In genomic region chr2:178110681-178111080, GRCh38 we compare ENCODE assay signal across 14 cellular contexts. TPM values are rescaled to one million over a fixed set of nuclear protein-coding genes. Genes with fewer than 3 reads are reported as not detected.
DNase-seq lines count a peak whose midpoint lies in the region; TF ChIP-seq lines count a peak whose summit lies in the region.
"Had no signal": no experiment of that assay in that cellular context is flagged by ENCODE, and none has a peak within 500 bp of the region (broad histone marks: within the 10 kb centered on the region; RNA-seq: fewer than 3 reads in every experiment).

No MANE protein-coding gene starts in this region.

- H3K4me3 ChIP-seq in A673 (ENCODE audit: low read depth, low read length, poor library complexity, severe bottlenecking), result no peak overlapping the region
- H3K4me3 ChIP-seq in adipocyte (ENCODE audit: low read length), result no peak overlapping the region
- no peak overlapping the region for H3K4me3 ChIP-seq in H7 (ENCODE audit: insufficient read depth, low read depth, low read length)
- H3K4me3 ChIP-seq in Peyer's patch, result no peak overlapping the region
- H3K4me3 ChIP-seq: GM23248, SJSA1 had no signal

- no peaks in the 10 kb centered on the region for H3K27me3 ChIP-seq in A673 (replicated peaks; ENCODE audit: insufficient read depth, low read depth, low read length, poor library complexity)
- no peaks in the 10 kb centered on the region for H3K27me3 ChIP-seq in adipocyte (replicated peaks; ENCODE audit: control insufficient read depth, insufficient read depth, low read length)
- no peaks in the 10 kb centered on the region for H3K27me3 ChIP-seq in H7 (ENCODE audit: control insufficient read depth, insufficient read depth, low read length)
- no peaks in the 10 kb centered on the region for H3K27me3 ChIP-seq in Peyer's patch
- H3K27me3 ChIP-seq: SJSA1 had no signal

- BruUV-seq in A673 (replicated peaks; lab: Mats Ljungman, UMichigan), result no TSS peak

- TF ChIP-seq POLR2A in Peyer's patch (IDR thresholded peaks at IDR 0.05), result no peak

- DNase-seq in A673 (ENCODE audit: low spot score) (peak; percentile 11), NCI-H526 (lab: John Stamatoyannopoulos, UW) (peak; percentile 85 to 91), adipocyte (ENCODE audit: low read depth) (no peak), H7 (no peak), Peyer's patch (no peak)
- DNase-seq in stimulated activated CD4-positive, alpha-beta T cell treated with anti-CD3 and anti-CD28 coated beads, Interleukin-4, amount 100 ng/mL, for 1 hour, result no peak
- DNase-seq: ACHN, DMS53, GM23248, NCI-H1930, NCI-H82, T-helper 2 cell had no signal

- peaks cover 5% of the 10 kb centered on the region for H3K4me1 ChIP-seq in A673 (ENCODE audit: insufficient read depth, low read length, poor library complexity, severe bottlenecking)
- H3K4me1 ChIP-seq in adipocyte (ENCODE audit: control insufficient read depth, insufficient read depth, low read length), result peaks cover 13% of the 10 kb centered on the region
- H3K4me1 ChIP-seq in Peyer's patch, result peaks cover 0 to 11% (median 0%) of the 10 kb centered on the region in 4 donors

- peak overlapping the region; percentile 6 for H3K9ac ChIP-seq in adipocyte (ENCODE audit: low read length)
- H3K9ac ChIP-seq: GM23248 had no signal

- CTCF ChIA-PET in A673 (lab: Charles Lee), result no interaction called here

- intact Hi-C loops in A673 (cut with micrococcal nuclease; ENCODE audit: unreplicated experiment), result loop anchor here (1.0 to 5.0 kb wide), 2 partner anchors 287 to 304 kb away; no protein-coding TSS in a partner anchor

- H3K9me3 ChIP-seq in A673 (ENCODE audit: low read depth, low read length, poor library complexity, severe bottlenecking) (no peaks in the 10 kb centered on the region), adipocyte (ENCODE audit: control insufficient read depth, low read length) (no peaks in the 10 kb centered on the region), Peyer's patch (no peaks in the 10 kb centered on the region)
- H3K9me3 ChIP-seq: SJSA1 had no signal

- no peak overlapping the region for H3K27ac ChIP-seq in A673 (ENCODE audit: low read depth, low read length, poor library complexity, severe bottlenecking)
- peak overlapping the region; percentile 63 for H3K27ac ChIP-seq in C4-2B
- no peak overlapping the region for H3K27ac ChIP-seq in Peyer's patch
- H3K27ac ChIP-seq: GM23248, SJSA1 had no signal

- no peak for TF ChIP-seq CTCF in A673 (conservative IDR thresholded peaks at IDR 0.05; ENCODE audit: low read depth, low read length)
- TF ChIP-seq CTCF in C4-2B (conservative IDR thresholded peaks at IDR 0.05), result no peak
- TF ChIP-seq CTCF in Peyer's patch (IDR thresholded peaks at IDR 0.05), result no peak

- POLR2A ChIA-PET in A673 (lab: Charles Lee; ENCODE audit: low non-redundant PET), result no interaction called here

- H3K36me3 ChIP-seq in A673 (ENCODE audit: insufficient read depth, low read length, poor library complexity, severe bottlenecking), result no peaks in the 10 kb centered on the region
- no peaks in the 10 kb centered on the region for H3K36me3 ChIP-seq in adipocyte (ENCODE audit: control insufficient read depth, insufficient read depth, low read length, severe bottlenecking)
- no peaks in the 10 kb centered on the region for H3K36me3 ChIP-seq in H7 (replicated peaks; ENCODE audit: control insufficient read depth, insufficient read depth, low read length)
- no peaks in the 10 kb centered on the region for H3K36me3 ChIP-seq in Peyer's patch
- H3K36me3 ChIP-seq: SJSA1 had no signal

RNA-seq across cellular contexts. Expression of gene RBM45, which starts 1.6 kb away (rescaled TPM):
- total RNA-seq in A673 (2021), result 18.7 and 19.0 TPM in 2 replicates
- 11.3 and 12.9 TPM in 2 replicates for total RNA-seq in H7 (2014; rRNA removed; shearing (Covaris generic))
- 10 to 100 TPM; 13.8 to 28.1 (median 22.8) TPM for total RNA-seq in Peyer's patch

RNA-seq across cellular contexts. Expression of gene PDE11A, which starts 38.1 kb away (rescaled TPM):
- total RNA-seq in A673 (2021) (not detected in 2 replicates), Peyer's patch (1 to 10 TPM; 1.6 to 2.1 (median 1.7) TPM)
- total RNA-seq in H7 (2014; rRNA removed; shearing (Covaris generic)), result 0.18 and 1.2 TPM in 2 replicates

Comparison
In these comparisons a context has a peak if more than half of its experiments do, and no peak if none do; other contexts are left out.
1. DNase-seq: peak in A673 (single experiment) and NCI-H526 (2 of 2); none in adipocyte (single experiment), H7 (single experiment), Peyer's patch (0 of 3) and stimulated activated CD4-positive, alpha-beta T cell treated with anti-CD3 and anti-CD28 coated beads, Interleukin-4, amount 100 ng/mL, for 1 hour (single experiment).